In the genomic region with DNA sequence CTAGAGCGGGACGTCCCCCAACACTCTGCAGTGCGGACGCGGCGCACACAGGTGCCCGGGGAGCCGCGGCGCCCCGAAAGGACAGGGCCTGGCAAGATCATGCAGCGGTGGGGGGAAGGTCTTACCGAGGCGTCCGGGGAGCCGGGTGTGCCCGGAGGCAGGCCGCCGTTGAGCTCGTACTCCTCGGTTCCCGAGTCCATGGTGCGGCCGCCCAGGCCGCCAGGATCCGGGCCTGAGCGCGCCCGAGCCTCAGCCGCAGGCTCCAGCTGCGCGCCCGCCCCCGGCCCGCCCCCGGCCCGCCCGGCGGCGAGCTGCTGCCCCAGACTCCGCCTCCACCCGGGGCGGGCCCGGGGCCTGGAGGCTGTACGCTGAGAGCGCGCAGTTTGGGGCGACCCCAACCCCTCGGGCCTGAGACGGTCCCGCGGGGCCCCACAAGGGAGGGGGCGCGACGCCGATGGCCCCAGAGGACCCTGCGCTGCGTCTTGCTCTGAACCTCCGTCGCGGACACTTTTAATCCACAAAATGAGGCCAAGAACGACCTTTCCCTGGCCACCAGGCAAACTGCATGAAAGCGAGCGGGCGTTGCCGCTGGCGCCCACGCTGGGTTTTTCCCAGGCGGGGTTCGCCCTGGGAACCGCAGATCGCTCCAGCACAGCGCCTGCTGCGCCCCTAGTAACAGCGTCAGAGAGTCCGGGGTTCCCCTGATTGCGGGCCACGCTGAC, we compare ENCODE assay signal across 2 cellular contexts.
A peak's percentile ranks its signal among the peaks of the same experiment; 100 is the strongest.
TF ChIP-seq lines count a peak whose summit lies in the region.

A gene with protein sequence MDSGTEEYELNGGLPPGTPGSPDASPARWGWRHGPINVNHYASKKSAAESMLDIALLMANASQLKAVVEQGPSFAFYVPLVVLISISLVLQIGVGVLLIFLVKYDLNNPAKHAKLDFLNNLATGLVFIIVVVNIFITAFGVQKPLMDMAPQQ (minus strand): TSS at position 234 of the 722 bp plus-strand sequence. CDS start 34 bp downstream, at position 200.

TF ChIP-seq in HCT116, 20 proteins besides CTCF, POLR2A, EP300 and RAD21:
- no peak for TF ChIP-seq YY1 (IDR thresholded peaks at IDR 0.05; ENCODE audit: extremely low read depth, insufficient replicate concordance, low read depth, low read length)
- TF ChIP-seq CEBPB (IDR thresholded peaks at IDR 0.05; ENCODE audit: low read depth), result no peak
- TF ChIP-seq ZNF274 (IDR thresholded peaks at IDR 0.05; ENCODE audit: low read depth, low read length), result no peak
- TF ChIP-seq TCF7L2 (IDR thresholded peaks at IDR 0.05; ENCODE audit: borderline replicate concordance, extremely low read depth, insufficient read depth, insufficient read length), result peak; percentile 21
- TF ChIP-seq EZH2phosphoT487 (IDR thresholded peaks at IDR 0.05; ENCODE audit: borderline replicate concordance), result no peak
- TF ChIP-seq JUND (IDR thresholded peaks at IDR 0.05), result no peak
- no peak for TF ChIP-seq ATF3 (IDR thresholded peaks at IDR 0.05)
- TF ChIP-seq FOSL1 (IDR thresholded peaks at IDR 0.05; ENCODE audit: low read depth), result no peak
- no peak for TF ChIP-seq MAX (IDR thresholded peaks at IDR 0.05)
- no peak for TF ChIP-seq ELF1 (IDR thresholded peaks at IDR 0.05; ENCODE audit: borderline replicate concordance, low read depth)
- peak; percentile 86; the same call in 1 of the 2 replicates for TF ChIP-seq ZFX (IDR thresholded peaks at IDR 0.05)
- no peak for TF ChIP-seq SRF (IDR thresholded peaks at IDR 0.05; ENCODE audit: low read depth)
- TF ChIP-seq POLR2AphosphoS5 (IDR thresholded peaks at IDR 0.05; ENCODE audit: low read depth, low read length), result peak; percentile 82
- no peak for TF ChIP-seq EGR1 (IDR thresholded peaks at IDR 0.05; ENCODE audit: low read depth)
- no peak for TF ChIP-seq CBX3 (IDR thresholded peaks at IDR 0.05; ENCODE audit: low read depth)
- TF ChIP-seq REST (IDR thresholded peaks at IDR 0.05; ENCODE audit: low read depth), result no peak
- TF ChIP-seq, protein P1, sequence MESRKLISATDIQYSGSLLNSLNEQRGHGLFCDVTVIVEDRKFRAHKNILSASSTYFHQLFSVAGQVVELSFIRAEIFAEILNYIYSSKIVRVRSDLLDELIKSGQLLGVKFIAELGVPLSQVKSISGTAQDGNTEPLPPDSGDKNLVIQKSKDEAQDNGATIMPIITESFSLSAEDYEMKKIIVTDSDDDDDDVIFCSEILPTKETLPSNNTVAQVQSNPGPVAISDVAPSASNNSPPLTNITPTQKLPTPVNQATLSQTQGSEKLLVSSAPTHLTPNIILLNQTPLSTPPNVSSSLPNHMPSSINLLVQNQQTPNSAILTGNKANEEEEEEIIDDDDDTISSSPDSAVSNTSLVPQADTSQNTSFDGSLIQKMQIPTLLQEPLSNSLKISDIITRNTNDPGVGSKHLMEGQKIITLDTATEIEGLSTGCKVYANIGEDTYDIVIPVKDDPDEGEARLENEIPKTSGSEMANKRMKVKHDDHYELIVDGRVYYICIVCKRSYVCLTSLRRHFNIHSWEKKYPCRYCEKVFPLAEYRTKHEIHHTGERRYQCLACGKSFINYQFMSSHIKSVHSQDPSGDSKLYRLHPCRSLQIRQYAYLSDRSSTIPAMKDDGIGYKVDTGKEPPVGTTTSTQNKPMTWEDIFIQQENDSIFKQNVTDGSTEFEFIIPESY (IDR thresholded peaks at IDR 0.05; ENCODE audit: extremely low read depth, insufficient replicate concordance, low read length), result no peak
- no peak for TF ChIP-seq EZH2 (IDR thresholded peaks at IDR 0.05)
- no peak for TF ChIP-seq SIN3A (IDR thresholded peaks at IDR 0.05; ENCODE audit: low read depth)
- no peak for TF ChIP-seq SP1 (IDR thresholded peaks at IDR 0.05; ENCODE audit: low read depth)
TF ChIP-seq in HCT116: peak in this region for 3.

TF ChIP-seq in HepG2, 621 proteins besides CTCF, POLR2A, EP300 and RAD21 (continues in another document):
- TF ChIP-seq, protein P2, sequence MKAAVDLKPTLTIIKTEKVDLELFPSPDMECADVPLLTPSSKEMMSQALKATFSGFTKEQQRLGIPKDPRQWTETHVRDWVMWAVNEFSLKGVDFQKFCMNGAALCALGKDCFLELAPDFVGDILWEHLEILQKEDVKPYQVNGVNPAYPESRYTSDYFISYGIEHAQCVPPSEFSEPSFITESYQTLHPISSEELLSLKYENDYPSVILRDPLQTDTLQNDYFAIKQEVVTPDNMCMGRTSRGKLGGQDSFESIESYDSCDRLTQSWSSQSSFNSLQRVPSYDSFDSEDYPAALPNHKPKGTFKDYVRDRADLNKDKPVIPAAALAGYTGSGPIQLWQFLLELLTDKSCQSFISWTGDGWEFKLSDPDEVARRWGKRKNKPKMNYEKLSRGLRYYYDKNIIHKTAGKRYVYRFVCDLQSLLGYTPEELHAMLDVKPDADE (CRISPR knock-in tag; IDR thresholded peaks at IDR 0.05), result no peak
- TF ChIP-seq ZNF547 (CRISPR knock-in tag; IDR thresholded peaks at IDR 0.05) (no peak), HNRNPLL (IDR thresholded peaks at IDR 0.05; ENCODE audit: low read depth, low read length, poor library complexity, severe bottlenecking) (peak; percentile 69), HMGXB3 (CRISPR knock-in tag; IDR thresholded peaks at IDR 0.05; ENCODE audit: borderline replicate concordance) (0 out of 2 replicates have a peak, but pooled peaks have one; percentile 8), HNRNPK (IDR thresholded peaks at IDR 0.05; ENCODE audit: low read depth, low read length, poor library complexity, severe bottlenecking) (peak; percentile 5), SRY (CRISPR knock-in tag; IDR thresholded peaks at IDR 0.05) (peak; percentile 79; the same call in 1 of the 2 replicates), TFE3 (CRISPR knock-in tag; IDR thresholded peaks at IDR 0.05) (peak; percentile 16; the same call in 1 of the 2 replicates), ZFX (CRISPR knock-in tag; IDR thresholded peaks at IDR 0.05; ENCODE audit: low read depth) (peak; percentile 93), EEA1 (CRISPR knock-in tag; IDR thresholded peaks at IDR 0.05; ENCODE audit: borderline replicate concordance) (peak; percentile 61; the same call in 1 of the 2 replicates), ZNF879 (CRISPR knock-in tag; IDR thresholded peaks at IDR 0.05) (peak; percentile 17; the same call in 1 of the 2 replicates), CCDC6 (CRISPR knock-in tag; IDR thresholded peaks at IDR 0.05) (peak; percentile 91), ZNF431 (CRISPR knock-in tag; IDR thresholded peaks at IDR 0.05; ENCODE audit: borderline replicate concordance, low read depth) (no peak; the same call in 1 of the 2 replicates), NFYB (CRISPR knock-in tag; IDR thresholded peaks at IDR 0.05) (peak; percentile 31; the same call in 1 of the 2 replicates), DNMT1 (CRISPR knock-in tag; IDR thresholded peaks at IDR 0.05) (no peak), ZNF343 (CRISPR knock-in tag; IDR thresholded peaks at IDR 0.05) (0 out of 2 replicates have a peak, but pooled peaks have one; percentile 56), ZNF468 (CRISPR knock-in tag; IDR thresholded peaks at IDR 0.05) (0 out of 2 replicates have a peak, but pooled peaks have one; percentile 10), SP1 (IDR thresholded peaks at IDR 0.05) (no peak), SP1 (CRISPR knock-in tag; IDR thresholded peaks at IDR 0.05) (peak; percentile 4; the same call in 1 of the 2 replicates), ISL2 (CRISPR knock-in tag; IDR thresholded peaks at IDR 0.05) (0 out of 2 replicates have a peak, but pooled peaks have one; percentile 6), ZNF768 (CRISPR knock-in tag; IDR thresholded peaks at IDR 0.05) (peak; percentile 5; the same call in 1 of the 2 replicates), SIN3B (IDR thresholded peaks at IDR 0.05; ENCODE audit: low read length) (no peak), ZNF850 (CRISPR knock-in tag; conservative IDR thresholded peaks at IDR 0.05) (peak; percentile 16; the same call in 1 of the 2 replicates), ZNF816 (CRISPR knock-in tag; IDR thresholded peaks at IDR 0.05; ENCODE audit: borderline replicate concordance) (peak; percentile 84; the same call in 1 of the 2 replicates), ZNF180 (CRISPR knock-in tag; IDR thresholded peaks at IDR 0.05; ENCODE audit: borderline replicate concordance, low read depth) (no peak), POGK (CRISPR knock-in tag; conservative IDR thresholded peaks at IDR 0.05) (peak; percentile 73), RFX5 (IDR thresholded peaks at IDR 0.05; ENCODE audit: low read depth, low read length) (0 out of 2 replicates have a peak, but pooled peaks have one; percentile 8), PCBP1 (IDR thresholded peaks at IDR 0.05; ENCODE audit: borderline replicate concordance, low read depth, low read length) (0 out of 2 replicates have a peak, but pooled peaks have one; percentile 57), ZNF292 (CRISPR knock-in tag; IDR thresholded peaks at IDR 0.05; ENCODE audit: borderline replicate concordance, low read depth) (0 out of 2 replicates have a peak, but pooled peaks have one; percentile 5), KDM2A (CRISPR knock-in tag; IDR thresholded peaks at IDR 0.05; ENCODE audit: borderline replicate concordance, low read depth) (0 out of 2 replicates have a peak, but pooled peaks have one; percentile 35)
- TF ChIP-seq, protein P3, sequence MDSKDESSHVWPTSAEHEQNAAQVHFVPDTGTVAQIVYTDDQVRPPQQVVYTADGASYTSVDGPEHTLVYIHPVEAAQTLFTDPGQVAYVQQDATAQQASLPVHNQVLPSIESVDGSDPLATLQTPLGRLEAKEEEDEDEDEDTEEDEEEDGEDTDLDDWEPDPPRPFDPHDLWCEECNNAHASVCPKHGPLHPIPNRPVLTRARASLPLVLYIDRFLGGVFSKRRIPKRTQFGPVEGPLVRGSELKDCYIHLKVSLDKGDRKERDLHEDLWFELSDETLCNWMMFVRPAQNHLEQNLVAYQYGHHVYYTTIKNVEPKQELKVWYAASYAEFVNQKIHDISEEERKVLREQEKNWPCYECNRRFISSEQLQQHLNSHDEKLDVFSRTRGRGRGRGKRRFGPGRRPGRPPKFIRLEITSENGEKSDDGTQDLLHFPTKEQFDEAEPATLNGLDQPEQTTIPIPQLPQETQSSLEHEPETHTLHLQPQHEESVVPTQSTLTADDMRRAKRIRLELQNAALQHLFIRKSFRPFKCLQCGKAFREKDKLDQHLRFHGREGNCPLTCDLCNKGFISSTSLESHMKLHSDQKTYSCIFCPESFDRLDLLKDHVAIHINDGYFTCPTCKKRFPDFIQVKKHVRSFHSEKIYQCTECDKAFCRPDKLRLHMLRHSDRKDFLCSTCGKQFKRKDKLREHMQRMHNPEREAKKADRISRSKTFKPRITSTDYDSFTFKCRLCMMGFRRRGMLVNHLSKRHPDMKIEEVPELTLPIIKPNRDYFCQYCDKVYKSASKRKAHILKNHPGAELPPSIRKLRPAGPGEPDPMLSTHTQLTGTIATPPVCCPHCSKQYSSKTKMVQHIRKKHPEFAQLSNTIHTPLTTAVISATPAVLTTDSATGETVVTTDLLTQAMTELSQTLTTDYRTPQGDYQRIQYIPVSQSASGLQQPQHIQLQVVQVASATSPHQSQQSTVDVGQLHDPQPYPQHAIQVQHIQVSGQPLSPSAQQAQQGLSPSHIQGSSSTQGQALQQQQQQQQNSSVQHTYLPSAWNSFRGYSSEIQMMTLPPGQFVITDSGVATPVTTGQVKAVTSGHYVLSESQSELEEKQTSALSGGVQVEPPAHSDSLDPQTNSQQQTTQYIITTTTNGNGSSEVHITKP (CRISPR knock-in tag; IDR thresholded peaks at IDR 0.05; ENCODE audit: low read depth), result peak; percentile 18; the same call in 1 of the 2 replicates
